ENCODE assay signal across 1 cellular context in genomic region chr17:81927145-81927652, GRCh38.
TF ChIP-seq lines count a peak whose summit lies in the region.

No MANE protein-coding gene starts in this region.

TF ChIP-seq in A549, 52 proteins besides CTCF, POLR2A, EP300 and RAD21 (continued from another document):
- no peak for TF ChIP-seq GATA3 (IDR thresholded peaks at IDR 0.05; ENCODE audit: borderline replicate concordance)
- TF ChIP-seq, protein P1, sequence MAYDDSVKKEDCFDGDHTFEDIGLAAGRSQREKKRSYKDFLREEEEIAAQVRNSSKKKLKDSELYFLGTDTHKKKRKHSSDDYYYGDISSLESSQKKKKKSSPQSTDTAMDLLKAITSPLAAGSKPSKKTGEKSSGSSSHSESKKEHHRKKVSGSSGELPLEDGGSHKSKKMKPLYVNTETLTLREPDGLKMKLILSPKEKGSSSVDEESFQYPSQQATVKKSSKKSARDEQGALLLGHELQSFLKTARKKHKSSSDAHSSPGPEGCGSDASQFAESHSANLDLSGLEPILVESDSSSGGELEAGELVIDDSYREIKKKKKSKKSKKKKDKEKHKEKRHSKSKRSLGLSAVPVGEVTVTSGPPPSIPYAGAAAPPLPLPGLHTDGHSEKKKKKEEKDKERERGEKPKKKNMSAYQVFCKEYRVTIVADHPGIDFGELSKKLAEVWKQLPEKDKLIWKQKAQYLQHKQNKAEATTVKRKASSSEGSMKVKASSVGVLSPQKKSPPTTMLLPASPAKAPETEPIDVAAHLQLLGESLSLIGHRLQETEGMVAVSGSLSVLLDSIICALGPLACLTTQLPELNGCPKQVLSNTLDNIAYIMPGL (CRISPR knock-in tag; IDR thresholded peaks at IDR 0.05; ENCODE audit: borderline replicate concordance), result no peak
- TF ChIP-seq ZNF302 (CRISPR knock-in tag; IDR thresholded peaks at IDR 0.05), result no peak
